8 cellular contexts compared by ENCODE assay signal in genomic region chr12:87866602-87867292, GRCh38.
DNase-seq lines count a peak whose midpoint lies in the region; ATAC-seq, FAIRE-seq and TF ChIP-seq lines count a peak whose summit lies in the region.

No MANE protein-coding gene starts in this region.

- no peaks in the 10 kb centered on the region for H3K79me2 ChIP-seq in PC-3 (ENCODE audit: low read length)

- BruUV-seq in PC-3 (replicated peaks; lab: Mats Ljungman, UMichigan): no TSS peak

- intact Hi-C loops in PC-3 (cut with micrococcal nuclease) (loop anchor here (1.0 to 2.0 kb wide), 2 partner anchors 86 to 129 kb away; no protein-coding TSS in a partner anchor), spleen (cut with DNase I; ENCODE audit: low total_unique reads) (no loop called here), dorsolateral prefrontal cortex (cut with DNase I) (no loop called here)

- H3K27ac ChIP-seq in PC-3 (ENCODE audit: low read length) (no peak overlapping the region), spleen (no peak overlapping the region), dorsolateral prefrontal cortex (no peak overlapping the region)

- ATAC-seq in PC-3 (peak; percentile 66), HG03196 (IDR thresholded peaks at IDR 0.05; ENCODE audit: unreplicated experiment) (no peak), GM21825 (IDR thresholded peaks at IDR 0.05; ENCODE audit: unreplicated experiment) (no peak)

- no peaks in the 10 kb centered on the region for H3K4me1 ChIP-seq in PC-3 (ENCODE audit: insufficient read depth, low read length)
- no peaks in the 10 kb centered on the region for H3K4me1 ChIP-seq in spleen

- H3K9me3 ChIP-seq in PC-3 (ENCODE audit: low read length): no peaks in the 10 kb centered on the region
- H3K9me3 ChIP-seq in spleen: no peaks in the 10 kb centered on the region

- POLR2A ChIA-PET in PC-3 (lab: Charles Lee; ENCODE audit: unreplicated experiment): no interaction called here

- TF ChIP-seq CTCF in PC-3 (conservative IDR thresholded peaks at IDR 0.05; ENCODE audit: low read depth, low read length): peak; percentile 75
- TF ChIP-seq CTCF in spleen (IDR thresholded peaks at IDR 0.05 in 8 of 11, conservative IDR thresholded peaks at IDR 0.05 in 3 of 11): no peak
- peak in 3 of 56 donors; percentile 14 to 18 (median 14) for TF ChIP-seq CTCF in dorsolateral prefrontal cortex (IDR thresholded peaks at IDR 0.05 in 54 of 56, conservative IDR thresholded peaks at IDR 0.05 in 2 of 56; ENCODE audit: low read depth in 1 of 56, partially characterized antibody in 56 of 56)

- no peaks in the 10 kb centered on the region for H4K20me1 ChIP-seq in PC-3 (ENCODE audit: low read length)

- H2AFZ ChIP-seq in PC-3 (ENCODE audit: low read length): no peak overlapping the region

- no peaks in the 10 kb centered on the region for H3K9me2 ChIP-seq in PC-3 (replicated peaks; ENCODE audit: low read length)

- H3F3A ChIP-seq in PC-3 (ENCODE audit: low read length, unreplicated experiment): no peaks in the 10 kb centered on the region

- no peak overlapping the region for H3K4me3 ChIP-seq in PC-3 (ENCODE audit: low read length)
- no peak overlapping the region for H3K4me3 ChIP-seq in spleen
- H3K4me3 ChIP-seq in dorsolateral prefrontal cortex: no peak overlapping the region

- H3K36me3 ChIP-seq in PC-3 (ENCODE audit: low read depth, low read length) (no peaks in the 10 kb centered on the region), spleen (no peaks in the 10 kb centered on the region)

- H3K9ac ChIP-seq in PC-3 (ENCODE audit: low read length): no peak overlapping the region

- CTCF ChIA-PET in PC-3 (lab: Charles Lee): no interaction called here

- peak; percentile 94 for FAIRE-seq in H54 (lab: Jason Lieb, UNC)

- TF ChIP-seq POLR2A in H54 (IDR thresholded peaks at IDR 0.05; ENCODE audit: low read depth, low read length) (no peak), spleen (IDR thresholded peaks at IDR 0.05) (no peak)

- no peak overlapping the region for H3K4me2 ChIP-seq in PC-3 (ENCODE audit: low read length)

- DNase-seq in EH (ENCODE audit: low read depth): peak; percentile 15
- DNase-seq in H54 (ENCODE audit: insufficient read length, low spot score): no peak
- DNase-seq in PC-3: peak; percentile 55
- peak; percentile 34 for DNase-seq in iris pigment epithelial cell (ENCODE audit: low read depth)
- no peak for DNase-seq in spleen
- DNase-seq in dorsolateral prefrontal cortex: no peak

- WGBS in spleen, 5 donors: 75 to 84% (median 80%) methylated on average over 3 of the region's 3 CpGs

- no peaks in the 10 kb centered on the region for H3K27me3 ChIP-seq in PC-3 (ENCODE audit: low read length)
- H3K27me3 ChIP-seq in spleen (replicated peaks in 1 of 7): no peaks in the 10 kb centered on the region
- no peaks in the 10 kb centered on the region for H3K27me3 ChIP-seq in dorsolateral prefrontal cortex

Comparison
In these comparisons a context has a peak if more than half of its experiments do, and no peak if none do; other contexts are left out.
1. DNase-seq: peak in EH (single experiment), PC-3 (single experiment) and iris pigment epithelial cell (single experiment); none in H54 (single experiment), spleen (single experiment) and dorsolateral prefrontal cortex (0 of 10).